In the genomic region with DNA sequence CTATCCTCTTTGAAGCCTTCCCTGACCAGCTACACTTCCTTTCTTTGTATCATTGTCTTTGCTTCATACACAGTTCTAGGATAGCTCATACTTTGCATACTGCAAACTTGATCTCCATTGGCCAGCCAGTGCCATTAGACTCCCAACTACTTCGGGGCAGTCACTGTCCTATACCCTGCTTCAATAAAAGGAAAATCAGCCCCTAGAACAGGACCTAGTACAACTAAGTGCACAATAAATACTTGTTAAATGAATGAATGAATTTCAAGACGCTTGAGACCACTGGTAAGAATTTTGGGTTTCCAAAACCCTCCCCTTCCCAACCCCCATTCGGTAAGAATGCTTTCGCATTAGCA, we compare ENCODE assay signal across 8 cellular contexts. TPM values are rescaled to one million over a fixed set of nuclear protein-coding genes. Genes with fewer than 3 reads are reported as not detected.
DNase-seq lines count a peak whose midpoint lies in the region; ATAC-seq and TF ChIP-seq lines count a peak whose summit lies in the region.

No MANE protein-coding gene starts in this region.

- TF ChIP-seq EP300 in esophagus muscularis mucosa (IDR thresholded peaks at IDR 0.05) = no peak

- POLR2A ChIA-PET in Panc1 (lab: Charles Lee) = interaction anchor here (0.6 to 0.7 kb wide), 2 partner anchors 14 to 28 kb away, joined by 6 to 7 read pairs; no protein-coding TSS in a partner anchor

- H3K4me3 ChIP-seq in Panc1 (ENCODE audit: low read depth in 2 of 2, low read length in 2 of 2) (peak overlapping the region; percentile 94 to 97), esophagus muscularis mucosa (peak overlapping the region; percentile 69 to 95 (median 77)), rectal smooth muscle tissue (ENCODE audit: low read length) (peak overlapping the region; percentile 97)

- H3K27ac ChIP-seq in Panc1 (ENCODE audit: low read length) (peak overlapping the region; percentile 87), esophagus muscularis mucosa (replicated peaks in 1 of 4) (peak overlapping the region; percentile 72 to 84 (median 81)), rectal smooth muscle tissue (ENCODE audit: low read depth, low read length) (peak overlapping the region; percentile 67)

- no TSS peak for BruUV-seq in Panc1 (replicated peaks; lab: Mats Ljungman, UMichigan)

- CTCF ChIA-PET in Panc1 (lab: Charles Lee) = no interaction called here

- intact Hi-C loops in Panc1 (cut with micrococcal nuclease; ENCODE audit: unreplicated experiment) = no loop called here
- intact Hi-C loops in esophagus muscularis mucosa (cut with DNase I) = no loop called here
- intact Hi-C loops in sciatic nerve (cut with DNase I) = no loop called here

- ATAC-seq in GM19351 (IDR thresholded peaks at IDR 0.05; ENCODE audit: unreplicated experiment) (peak; percentile 5), Panc1 (peak; percentile 6; the same call in 1 of the 2 replicates), HG02763 (IDR thresholded peaks at IDR 0.05; ENCODE audit: unreplicated experiment) (no peak), HG03039 (IDR thresholded peaks at IDR 0.05; ENCODE audit: unreplicated experiment) (no peak), sciatic nerve (no peak)

- no peak overlapping the region for H3K9ac ChIP-seq in rectal smooth muscle tissue (ENCODE audit: low read length)

- H3K4me1 ChIP-seq in Panc1 (ENCODE audit: control insufficient read depth, insufficient read depth, low read length) (peaks cover 15% of the 10 kb centered on the region), esophagus muscularis mucosa (peaks cover 7 to 34% (median 25%) of the 10 kb centered on the region in 4 donors), rectal smooth muscle tissue (ENCODE audit: control insufficient read depth, insufficient read depth, low read length) (peaks cover 7% of the 10 kb centered on the region)

- TF ChIP-seq CTCF in Panc1 (IDR thresholded peaks at IDR 0.05) (no peak), esophagus muscularis mucosa (IDR thresholded peaks at IDR 0.05) (no peak)

- DNase-seq in Panc1 (ENCODE audit: low read depth, low spot score) (no peak), esophagus muscularis mucosa (ENCODE audit: extremely low spot score) (no peak), sciatic nerve (ENCODE audit: low spot score) (no peak)
- DNase-seq in activated CD4-positive, CD25-positive, alpha-beta regulatory T cell treated with anti-CD3 and anti-CD28 coated beads, Interleukin-2, amount 50 U/mL, for 72 hours = no peak

- peaks cover 3% of the 10 kb centered on the region; the same call in 1 of the 2 replicates for H3K36me3 ChIP-seq in Panc1 (ENCODE audit: control insufficient read depth, insufficient read depth, low read length)
- H3K36me3 ChIP-seq in esophagus muscularis mucosa = peaks cover 6 to 19% (median 8%) of the 10 kb centered on the region in 4 donors
- peaks cover 2% of the 10 kb centered on the region for H3K36me3 ChIP-seq in rectal smooth muscle tissue (ENCODE audit: control insufficient read depth, insufficient read depth, low read length)

- WGBS in esophagus muscularis mucosa = 13% methylated on average over 4 of the region's 4 CpGs

- no peaks in the 10 kb centered on the region for H3K27me3 ChIP-seq in Panc1 (ENCODE audit: control insufficient read depth, insufficient read depth, low read length)
- H3K27me3 ChIP-seq in esophagus muscularis mucosa = peaks cover 0 to 6% (median 0%) of the 10 kb centered on the region in 4 donors
- H3K27me3 ChIP-seq in rectal smooth muscle tissue (ENCODE audit: control insufficient read depth, insufficient read depth, low read length) = no peaks in the 10 kb centered on the region

- in situ Hi-C loops in Panc1 (cut with HindIII; ENCODE audit: low pct_unique_long_range_greater_than_20kb, low sequenced_read_pairs) = no loop called here

- TF ChIP-seq POLR2A in esophagus muscularis mucosa (IDR thresholded peaks at IDR 0.05; ENCODE audit: low read depth) = no peak

- H3K9me3 ChIP-seq in Panc1 (ENCODE audit: control insufficient read depth, insufficient read depth, low read depth, low read length) = no peaks in the 10 kb centered on the region
- H3K9me3 ChIP-seq in esophagus muscularis mucosa = no peaks in the 10 kb centered on the region

RNA-seq across cellular contexts. Expression of gene PIP4K2C, which starts 0.5 kb away (rescaled TPM):
- 62.6 TPM for total RNA-seq in Panc1 (2021; ENCODE audit: unreplicated experiment)
- 41.7 TPM for polyA plus RNA-seq in Panc1 (2012; ENCODE audit: insufficient read length)
- total RNA-seq in esophagus muscularis mucosa = 10 to 100 TPM; 22.7 to 30.7 (median 29.0) TPM
- 26.0 TPM for total RNA-seq in sciatic nerve

RNA-seq across cellular contexts. Expression of gene DTX3, which starts 14.1 kb away (rescaled TPM):
- 37.8 TPM for total RNA-seq in Panc1 (2021; ENCODE audit: unreplicated experiment)
- 55.1 TPM for polyA plus RNA-seq in Panc1 (2012; ENCODE audit: insufficient read length)
- total RNA-seq in esophagus muscularis mucosa = 10 to 100 TPM; 39.0 to 68.6 (median 46.8) TPM
- 42.9 TPM for total RNA-seq in sciatic nerve

RNA-seq across cellular contexts. Expression of gene ARHGEF25, which starts 20.7 kb away (rescaled TPM):
- total RNA-seq in Panc1 (2021; ENCODE audit: unreplicated experiment) (10.5 TPM), esophagus muscularis mucosa (100 to 1,000 TPM in 3 of 4 donors, 10 to 100 TPM in 1; 77.7 to 133 (median 111) TPM), sciatic nerve (61.3 TPM)
- 25.5 TPM for polyA plus RNA-seq in Panc1 (2012; ENCODE audit: insufficient read length)

RNA-seq across cellular contexts. Expression of gene KIF5A, which starts 40.7 kb away (rescaled TPM):
- total RNA-seq in Panc1 (2021; ENCODE audit: unreplicated experiment) (3.0 TPM), esophagus muscularis mucosa (1 to 10 TPM; 2.1 to 3.2 (median 2.4) TPM), sciatic nerve (5.6 TPM)
- polyA plus RNA-seq in Panc1 (2012; ENCODE audit: insufficient read length) = 3.1 TPM

RNA-seq across cellular contexts. Expression of gene B4GALNT1, which starts 42.5 kb away (rescaled TPM):
- total RNA-seq in Panc1 (2021; ENCODE audit: unreplicated experiment) (48.6 TPM), esophagus muscularis mucosa (10 to 100 TPM in 2 of 4 donors, 1 to 10 TPM in 2; 2.8 to 10.9 (median 7.3) TPM), sciatic nerve (16.6 TPM)
- polyA plus RNA-seq in Panc1 (2012; ENCODE audit: insufficient read length) = 44.0 TPM

Comparison
In these comparisons a context has a peak if more than half of its experiments do, and no peak if none do; other contexts are left out.
1. ATAC-seq: peak in GM19351 (single experiment) and Panc1 (single experiment); none in HG02763 (single experiment), HG03039 (single experiment) and sciatic nerve (single experiment).
2. Peak in every context shown above with its lines, with median percentiles within 50 percentile points of each other: H3K27ac ChIP-seq and H3K4me3 ChIP-seq.